Comparison of ENCODE assay signal across 10 cellular contexts in the genomic region with DNA sequence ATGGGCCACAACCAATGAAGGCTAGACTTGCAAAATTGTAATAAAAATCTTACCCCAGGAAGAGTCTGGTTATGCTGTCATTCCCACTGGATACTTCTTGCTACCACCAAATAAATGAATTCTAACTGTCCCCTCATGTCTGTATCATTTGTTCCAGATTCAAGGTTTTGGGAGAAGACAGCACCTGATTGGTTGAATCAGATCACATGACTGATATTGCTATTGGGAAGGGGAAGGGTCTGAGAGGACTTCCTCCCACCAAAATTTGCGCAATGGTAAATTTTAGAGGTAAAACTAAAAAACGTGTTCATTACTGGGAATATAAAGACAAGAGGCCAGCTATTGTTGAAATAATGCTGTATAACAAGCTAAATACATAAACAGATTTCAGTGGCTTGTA.
"Had no signal": no experiment of that assay in that cellular context is flagged by ENCODE, and none has a peak within 500 bp of the region (broad histone marks: within the 10 kb centered on the region; RNA-seq: fewer than 3 reads in every experiment).

No MANE protein-coding gene starts in this region.

- H2AFZ ChIP-seq: GM23248 had no signal

- H3K9me3 Mint-ChIP-seq: HFFc6, IgD-negative memory B cell had no signal

- H3K4me1 ChIP-seq: HAP-1 had no signal

- H3K4me3 ChIP-seq: GM23248, HAP-1 had no signal

- H3K36me3 Mint-ChIP-seq: IgD-negative memory B cell had no signal

- H3K27ac Mint-ChIP-seq: HFFc6, IgD-negative memory B cell had no signal

- H3K9me3 ChIP-seq: HAP-1 had no signal

- H3K9ac ChIP-seq: GM23248, KMS-11 had no signal

- ATAC-seq: HCT116 had no signal

- H3K4me2 ChIP-seq: KMS-11 had no signal

- H3K27ac ChIP-seq: GM23248, KMS-11 had no signal

- H3K36me3 ChIP-seq: HAP-1 had no signal

- DNase-seq: GM23248, H7, HFFc6, Karpas-422, KBM-7 had no signal

- FAIRE-seq: HTR-8/SVneo had no signal

- H3K4me3 Mint-ChIP-seq: HFFc6, IgD-negative memory B cell had no signal
